Comparison of ENCODE assay signal across 10 cellular contexts in genomic region chr6:26445934-26446667, GRCh38. TPM values are rescaled to one million over a fixed set of nuclear protein-coding genes. Genes with fewer than 3 reads are reported as not detected.
A peak's percentile ranks its signal among the peaks of the same experiment; 100 is the strongest.
DNase-seq lines count a peak whose midpoint lies in the region; ATAC-seq lines count a peak whose summit lies in the region.
"Had no signal": no experiment of that assay in that cellular context is flagged by ENCODE, and none has a peak within 500 bp of the region (broad histone marks: within the 10 kb centered on the region; RNA-seq: fewer than 3 reads in every experiment).

No MANE protein-coding gene starts in this region.

- intact Hi-C loops in left ventricle myocardium superior (cut with micrococcal nuclease) = no loop called here
- intact Hi-C loops in left colon (cut with DNase I, micrococcal nuclease) = no loop called here

- ATAC-seq in HG03135 (IDR thresholded peaks at IDR 0.05; ENCODE audit: unreplicated experiment) = peak; percentile 56
- ATAC-seq in left ventricle myocardium superior = no peak
- ATAC-seq in left colon = no peak

- DNase-seq in stimulated activated naive CD4-positive, alpha-beta T cell treated with Interleukin-2 at 50 U/mL for 16 hours (lab: John Stamatoyannopoulos, UW) = peak; percentile 43
- DNase-seq in stimulated activated naive CD4-positive, alpha-beta T cell (lab: John Stamatoyannopoulos, UW) = no peak
- DNase-seq in activated T-cell treated with anti-CD3 and anti-CD28 coated beads, Interleukin-2, amount 50 U/mL, for 48 hours = peak; percentile 52 to 58
- no peak for DNase-seq in left ventricle myocardium superior
- no peak for DNase-seq in left colon
- no peak for DNase-seq in NCI-H1417 (lab: John Stamatoyannopoulos, UW)
- no peak for DNase-seq in effector CD4-positive, alpha-beta T cell

RNA-seq across cellular contexts. Expression of gene BTN3A3, which starts 5.8 kb away (rescaled TPM):
- 8.9 TPM for total RNA-seq in left ventricle myocardium superior
- total RNA-seq in left colon = 10 to 100 TPM; 14.9 TPM

RNA-seq across cellular contexts. Expression of gene BTN2A1, which starts 11.7 kb away (rescaled TPM):
- total RNA-seq in left ventricle myocardium superior = 14.6 TPM
- 10 to 100 TPM; 19.8 to 25.7 TPM for total RNA-seq in left colon

RNA-seq across cellular contexts. Expression of gene BTN3A1, which starts 44.0 kb away (rescaled TPM):
- total RNA-seq in left ventricle myocardium superior (9.4 TPM), left colon (10 to 100 TPM; 21.2 to 21.6 TPM)

RNA-seq across cellular contexts. Expression of gene BTN1A1, which starts 54.0 kb away (rescaled TPM):
- total RNA-seq in left ventricle myocardium superior (not detected), left colon (not detected)
- total RNA-seq: ascending aorta, skeletal muscle tissue had no signal

Comparison
In these comparisons a context has a peak if more than half of its experiments do, and no peak if none do; other contexts are left out.
1. DNase-seq: peak in stimulated activated naive CD4-positive, alpha-beta T cell treated with Interleukin-2 at 50 U/mL for 16 hours (single experiment) and activated T-cell treated with anti-CD3 and anti-CD28 coated beads, Interleukin-2, amount 50 U/mL, for 48 hours (2 of 2); none in stimulated activated naive CD4-positive, alpha-beta T cell (0 of 6), left ventricle myocardium superior (single experiment), left colon (0 of 2), NCI-H1417 (0 of 3) and effector CD4-positive, alpha-beta T cell (single experiment).